8 cellular contexts compared by ENCODE assay signal in the genomic region with DNA sequence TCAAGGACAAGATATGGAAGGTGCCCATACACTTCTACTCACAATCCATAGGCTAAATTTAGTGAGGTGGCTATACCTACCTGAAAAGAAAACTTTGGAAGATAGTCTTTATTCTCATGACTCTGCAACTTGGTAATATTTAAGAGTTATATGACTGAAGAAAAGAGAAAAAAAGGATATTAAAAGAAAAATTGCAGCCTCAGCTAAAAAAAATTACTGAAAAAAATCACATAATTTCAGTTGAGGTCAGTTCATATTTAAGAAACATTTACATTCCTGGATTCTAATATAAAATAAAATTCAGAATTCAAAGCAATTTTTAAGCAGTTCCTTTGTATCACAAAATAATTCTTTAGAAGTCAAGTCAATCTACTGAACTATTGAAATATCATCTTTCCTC.
"Had no signal": no experiment of that assay in that cellular context is flagged by ENCODE, and none has a peak within 500 bp of the region (broad histone marks: within the 10 kb centered on the region; RNA-seq: fewer than 3 reads in every experiment).

No MANE protein-coding gene starts in this region.

- H3K36me3 ChIP-seq: HAP-1 had no signal

- H3K4me3 Mint-ChIP-seq: GM23338, HFFc6, IgD-negative memory B cell had no signal

- ATAC-seq: GM23338, HCT116 had no signal

- DNase-seq: H7, HFFc6, KG1 had no signal

- H3K9me3 ChIP-seq: HAP-1 had no signal

- H2AFZ ChIP-seq: GM23338 had no signal

- H3K4me2 ChIP-seq: GM23338 had no signal

- H3K27ac ChIP-seq: HL-60 had no signal

- H3K4me1 Mint-ChIP-seq: GM23338, IgD-negative memory B cell had no signal

- H3K36me3 Mint-ChIP-seq: IgD-negative memory B cell had no signal

- H3K4me1 ChIP-seq: HAP-1 had no signal

- H3K27ac Mint-ChIP-seq: GM23338, HFFc6, IgD-negative memory B cell had no signal

- H3K27me3 Mint-ChIP-seq: IgD-negative memory B cell had no signal

- H3K4me3 ChIP-seq: GM23338, HAP-1 had no signal
